19 cellular contexts compared by ENCODE assay signal in the genomic region with DNA sequence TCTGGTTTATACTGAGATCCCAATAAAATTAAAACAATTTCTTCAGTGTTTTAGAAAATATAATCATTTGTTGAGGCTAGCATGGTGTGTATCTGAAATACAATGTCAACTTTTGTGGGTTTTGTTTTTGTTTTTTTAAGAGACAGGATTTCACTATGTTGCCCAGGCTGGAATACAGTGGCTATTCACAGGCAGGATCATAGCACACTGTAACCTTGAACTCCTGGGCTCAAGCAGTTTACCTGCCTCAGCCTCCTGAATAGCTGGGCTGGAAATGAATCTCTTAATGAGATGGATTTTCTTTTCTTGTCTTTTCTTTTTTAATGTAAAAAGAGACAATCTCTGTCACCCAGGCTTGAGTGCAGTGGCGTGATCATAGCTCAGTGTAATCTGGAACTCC.
"Had no signal": no experiment of that assay in that cellular context is flagged by ENCODE, and none has a peak within 500 bp of the region (broad histone marks: within the 10 kb centered on the region; RNA-seq: fewer than 3 reads in every experiment).

No MANE protein-coding gene starts in this region.

- H3K4me3 ChIP-seq: body of pancreas, thoracic aorta, upper lobe of left lung had no signal

- H3K4me1 Mint-ChIP-seq: WTC11 had no signal

- H3K9me3 Mint-ChIP-seq: activated CD4-positive, alpha-beta memory T cell treated with anti-CD3 and anti-CD28 coated beads, Interleukin-2, amount 10 ng/mL, durations not matched to agents 7 days and 5 days; activated naive CD8-positive, alpha-beta T cell treated with anti-CD3 and anti-CD28 coated beads, Interleukin-2, amount 10 ng/mL, durations not matched to agents 7 days and 5 days; activated T-helper 2 cell treated with anti-CD3 and anti-CD28 coated beads, Interferon-gamma antibody, Interleukin-2, Interleukin-4, amounts not matched to agents 10 μg/mL and 5 μg/mL and 100 μg/mL, durations not matched to agents 14 hours and 24 hours and 36 hours; nephron progenitor cell; stimulated activated naive B cell treated with anti-CD40 and anti-IgM and Interleukin-4, amounts not matched to agents 10 μg/mL and 1 μg/mL and 100 μg/mL, for 72 hours; T-helper 2 cell treated with Interferon-gamma antibody and Interleukin-4, amounts not matched to agents 5 μg/mL and 100 μg/mL, for 36 hours; WTC11 had no signal

- H3K27ac ChIP-seq: body of pancreas, thoracic aorta, upper lobe of left lung had no signal

- DNase-seq: activated CD4-positive, alpha-beta memory T cell treated with anti-CD3 and anti-CD28 coated beads, Interleukin-2, amount 10 ng/mL, durations not matched to agents 7 days and 5 days; activated CD4-positive, alpha-beta T cell treated with anti-CD3 and anti-CD28 coated beads for 48 hours; activated CD8-positive, alpha-beta memory T cell treated with anti-CD3 and anti-CD28 coated beads, Interleukin-2, amount 10 ng/mL, durations not matched to agents 7 days and 5 days; activated naive CD4-positive, alpha-beta T cell treated with Interleukin-2 at 50 U/mL for 16 hours; activated naive CD8-positive, alpha-beta T cell treated with anti-CD3 and anti-CD28 coated beads, Interleukin-2, amount 10 ng/mL, durations not matched to agents 7 days and 5 days; amygdala; body of pancreas; caudate nucleus; kidney; midbrain; nephron progenitor cell; nucleus accumbens; stimulated activated naive B cell treated with anti-CD40 and anti-IgM and Interleukin-4, amounts not matched to agents 10 μg/mL and 1 μg/mL and 100 μg/mL, for 72 hours had no signal

- H3K27me3 Mint-ChIP-seq: activated CD4-positive, alpha-beta memory T cell treated with anti-CD3 and anti-CD28 coated beads, Interleukin-2, amount 10 ng/mL, durations not matched to agents 7 days and 5 days; activated CD8-positive, alpha-beta memory T cell treated with anti-CD3 and anti-CD28 coated beads, Interleukin-2, amount 10 ng/mL, durations not matched to agents 7 days and 5 days; activated naive CD8-positive, alpha-beta T cell treated with anti-CD3 and anti-CD28 coated beads, Interleukin-2, amount 10 ng/mL, durations not matched to agents 7 days and 5 days; stimulated activated naive B cell treated with anti-CD40 and anti-IgM and Interleukin-4, amounts not matched to agents 10 μg/mL and 1 μg/mL and 100 μg/mL, for 72 hours had no signal

- H3K4me3 Mint-ChIP-seq: activated CD4-positive, alpha-beta memory T cell treated with anti-CD3 and anti-CD28 coated beads, Interleukin-2, amount 10 ng/mL, durations not matched to agents 7 days and 5 days; activated CD8-positive, alpha-beta memory T cell treated with anti-CD3 and anti-CD28 coated beads, Interleukin-2, amount 10 ng/mL, durations not matched to agents 7 days and 5 days; activated naive CD8-positive, alpha-beta T cell treated with anti-CD3 and anti-CD28 coated beads, Interleukin-2, amount 10 ng/mL, durations not matched to agents 7 days and 5 days; nephron progenitor cell; stimulated activated naive B cell treated with anti-CD40 and anti-IgM and Interleukin-4, amounts not matched to agents 10 μg/mL and 1 μg/mL and 100 μg/mL, for 72 hours; T-helper 2 cell treated with Interferon-gamma antibody and Interleukin-4, amounts not matched to agents 5 μg/mL and 100 μg/mL, for 36 hours; WTC11 had no signal

- H3K9me3 ChIP-seq: body of pancreas, thoracic aorta, upper lobe of left lung had no signal

- H3K27ac Mint-ChIP-seq: activated CD4-positive, alpha-beta memory T cell treated with anti-CD3 and anti-CD28 coated beads, Interleukin-2, amount 10 ng/mL, durations not matched to agents 7 days and 5 days; activated naive CD8-positive, alpha-beta T cell treated with anti-CD3 and anti-CD28 coated beads, Interleukin-2, amount 10 ng/mL, durations not matched to agents 7 days and 5 days; activated T-helper 2 cell treated with anti-CD3 and anti-CD28 coated beads, Interferon-gamma antibody, Interleukin-2, Interleukin-4, amounts not matched to agents 10 μg/mL and 5 μg/mL and 100 μg/mL, durations not matched to agents 14 hours and 24 hours and 36 hours; nephron progenitor cell; stimulated activated naive B cell treated with anti-CD40 and anti-IgM and Interleukin-4, amounts not matched to agents 10 μg/mL and 1 μg/mL and 100 μg/mL, for 72 hours; T-helper 2 cell treated with Interferon-gamma antibody and Interleukin-4, amounts not matched to agents 5 μg/mL and 100 μg/mL, for 36 hours; WTC11 had no signal

- H3K27me3 ChIP-seq: body of pancreas, upper lobe of left lung had no signal

- ATAC-seq: activated CD8-positive, alpha-beta memory T cell treated with anti-CD3 and anti-CD28 coated beads, Interleukin-2, amount 10 ng/mL, durations not matched to agents 7 days and 5 days; body of pancreas; left lobe of liver; stimulated activated naive B cell treated with anti-CD40 and anti-IgM and Interleukin-4, amounts not matched to agents 10 μg/mL and 1 μg/mL and 100 μg/mL, for 72 hours; WTC11 had no signal
